37 cellular contexts compared by ENCODE assay signal in genomic region chr4:73485085-73485484, GRCh38. TPM values are rescaled to one million over a fixed set of nuclear protein-coding genes. Genes with fewer than 3 reads are reported as not detected.
"Had no signal": no experiment of that assay in that cellular context is flagged by ENCODE, and none has a peak within 500 bp of the region (broad histone marks: within the 10 kb centered on the region; RNA-seq: fewer than 3 reads in every experiment).

No MANE protein-coding gene starts in this region.

- H3K4me3 ChIP-seq: K562, MG63, PC-9, SJCRH30, SK-N-MC had no signal

- H3K27me3 ChIP-seq: MG63, SJCRH30 had no signal

- H3K27ac ChIP-seq: PC-9, RWPE1, SJCRH30, SK-N-MC had no signal

- H3K9me3 ChIP-seq: MG63, SJCRH30 had no signal

- DNase-seq: Kasumi-1, KG1, MG63, NCI-H1048, NCI-H1092 treated with DMSO at 0.1 percent for 48 hours, NCI-H1105 treated with DMSO at 0.1 percent for 48 hours, NCI-H1417, NCI-H1436, NCI-H146, NCI-H1694, NCI-H187, NCI-H1930, NCI-H2029 treated with DMSO at 0.1 percent for 48 hours, NCI-H2081 treated with DMSO at 0.1 percent for 48 hours, NCI-H2107, NCI-H2171, NCI-H226, NCI-H446 treated with DMSO at 0.1 percent for 48 hours, NCI-H510A, NCI-H524, NCI-H526, NCI-H69, NCI-H748 treated with DMSO at 0.1 percent for 48 hours, NCI-H82, PC-9, SHP77, SIG-M5, SJCRH30 had no signal

- H3K36me3 ChIP-seq: MG63, SJCRH30 had no signal

- ATAC-seq: K562, Panc1, Right ventricle myocardium inferior, SK-N-SH treated with all-trans-retinoic acid at 6 μM for 48 hours had no signal

- H3K4me2 ChIP-seq: PC-9 had no signal

- H2AFZ ChIP-seq: PC-9 had no signal

- H3K4me1 ChIP-seq: SJCRH30 had no signal

- FAIRE-seq: K562, RCC 7860 had no signal

RNA-seq across cellular contexts. Expression of gene AFM, which starts 3.5 kb away (rescaled TPM):
- total RNA-seq: OCI-LY7, PC-9, Right ventricle myocardium inferior, SJCRH30, SK-MEL-5 had no signal

RNA-seq across cellular contexts. Expression of gene AFP, which starts 49.1 kb away (rescaled TPM):
- total RNA-seq: OCI-LY7, Right ventricle myocardium inferior, SK-MEL-5 had no signal
